In the genomic region with DNA sequence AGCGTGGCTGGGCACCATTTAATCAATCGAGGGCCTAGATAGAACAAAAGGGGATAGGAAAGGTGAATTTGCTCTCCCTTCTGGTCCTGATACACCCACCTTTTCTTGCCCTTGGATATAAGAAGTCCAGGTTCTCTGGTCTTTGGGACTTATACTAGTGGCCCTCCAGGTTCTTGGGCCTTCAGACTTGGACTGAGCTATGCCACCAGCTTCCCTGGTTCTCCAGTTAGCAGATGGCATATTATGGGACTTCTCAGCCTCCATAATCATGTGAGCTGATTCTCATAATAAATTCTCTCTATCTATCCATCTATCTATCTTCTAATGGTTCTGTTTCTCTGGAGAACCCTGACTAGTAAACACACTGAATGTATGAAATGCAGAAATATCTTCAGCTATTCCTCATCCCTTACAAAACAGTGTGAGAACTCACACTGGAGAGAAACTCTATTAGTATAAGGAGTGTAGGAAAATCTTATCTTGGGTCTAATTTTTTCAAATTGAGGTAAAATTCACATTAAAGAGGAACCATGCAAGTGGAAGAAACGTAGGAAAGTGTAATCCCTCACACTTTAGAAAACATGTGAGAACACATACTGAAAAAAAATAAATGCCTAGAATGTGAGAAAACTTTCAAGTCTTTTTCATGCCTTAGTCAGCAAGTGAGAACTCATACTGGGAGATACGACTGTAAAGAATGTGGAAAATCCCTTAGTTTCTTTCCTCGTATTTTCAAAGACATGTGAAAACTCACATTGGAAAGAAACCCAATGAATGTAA, we compare ENCODE assay signal across 2 cellular contexts.
TF ChIP-seq lines count a peak whose summit lies in the region.

No MANE protein-coding gene starts in this region.

TF ChIP-seq in A549, 52 proteins besides CTCF, POLR2A, EP300 and RAD21 (continued from another document):
- TF ChIP-seq, protein P1, sequence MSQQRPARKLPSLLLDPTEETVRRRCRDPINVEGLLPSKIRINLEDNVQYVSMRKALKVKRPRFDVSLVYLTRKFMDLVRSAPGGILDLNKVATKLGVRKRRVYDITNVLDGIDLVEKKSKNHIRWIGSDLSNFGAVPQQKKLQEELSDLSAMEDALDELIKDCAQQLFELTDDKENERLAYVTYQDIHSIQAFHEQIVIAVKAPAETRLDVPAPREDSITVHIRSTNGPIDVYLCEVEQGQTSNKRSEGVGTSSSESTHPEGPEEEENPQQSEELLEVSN (IDR thresholded peaks at IDR 0.05; ENCODE audit: borderline replicate concordance, low read depth): no peak
- TF ChIP-seq ZSCAN20 (CRISPR knock-in tag; IDR thresholded peaks at IDR 0.05) (no peak), JUN (IDR thresholded peaks at IDR 0.05) (no peak), GATA3 (IDR thresholded peaks at IDR 0.05; ENCODE audit: borderline replicate concordance) (peak; percentile 44; the same call in 1 of the 2 replicates)
- TF ChIP-seq, protein P2, sequence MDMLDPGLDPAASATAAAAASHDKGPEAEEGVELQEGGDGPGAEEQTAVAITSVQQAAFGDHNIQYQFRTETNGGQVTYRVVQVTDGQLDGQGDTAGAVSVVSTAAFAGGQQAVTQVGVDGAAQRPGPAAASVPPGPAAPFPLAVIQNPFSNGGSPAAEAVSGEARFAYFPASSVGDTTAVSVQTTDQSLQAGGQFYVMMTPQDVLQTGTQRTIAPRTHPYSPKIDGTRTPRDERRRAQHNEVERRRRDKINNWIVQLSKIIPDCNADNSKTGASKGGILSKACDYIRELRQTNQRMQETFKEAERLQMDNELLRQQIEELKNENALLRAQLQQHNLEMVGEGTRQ (IDR thresholded peaks at IDR 0.05): no peak

TF ChIP-seq in GM23338, 12 proteins besides CTCF, POLR2A, EP300 and RAD21 (continued from another document):
- TF ChIP-seq POLR2AphosphoS5 (IDR thresholded peaks at IDR 0.05; ENCODE audit: low read depth): no peak
- TF ChIP-seq NANOG (IDR thresholded peaks at IDR 0.05; ENCODE audit: borderline replicate concordance): no peak
- TF ChIP-seq ZNF331 (CRISPR knock-in tag; IDR thresholded peaks at IDR 0.05; ENCODE audit: low read depth): no peak
- TF ChIP-seq, protein P3, sequence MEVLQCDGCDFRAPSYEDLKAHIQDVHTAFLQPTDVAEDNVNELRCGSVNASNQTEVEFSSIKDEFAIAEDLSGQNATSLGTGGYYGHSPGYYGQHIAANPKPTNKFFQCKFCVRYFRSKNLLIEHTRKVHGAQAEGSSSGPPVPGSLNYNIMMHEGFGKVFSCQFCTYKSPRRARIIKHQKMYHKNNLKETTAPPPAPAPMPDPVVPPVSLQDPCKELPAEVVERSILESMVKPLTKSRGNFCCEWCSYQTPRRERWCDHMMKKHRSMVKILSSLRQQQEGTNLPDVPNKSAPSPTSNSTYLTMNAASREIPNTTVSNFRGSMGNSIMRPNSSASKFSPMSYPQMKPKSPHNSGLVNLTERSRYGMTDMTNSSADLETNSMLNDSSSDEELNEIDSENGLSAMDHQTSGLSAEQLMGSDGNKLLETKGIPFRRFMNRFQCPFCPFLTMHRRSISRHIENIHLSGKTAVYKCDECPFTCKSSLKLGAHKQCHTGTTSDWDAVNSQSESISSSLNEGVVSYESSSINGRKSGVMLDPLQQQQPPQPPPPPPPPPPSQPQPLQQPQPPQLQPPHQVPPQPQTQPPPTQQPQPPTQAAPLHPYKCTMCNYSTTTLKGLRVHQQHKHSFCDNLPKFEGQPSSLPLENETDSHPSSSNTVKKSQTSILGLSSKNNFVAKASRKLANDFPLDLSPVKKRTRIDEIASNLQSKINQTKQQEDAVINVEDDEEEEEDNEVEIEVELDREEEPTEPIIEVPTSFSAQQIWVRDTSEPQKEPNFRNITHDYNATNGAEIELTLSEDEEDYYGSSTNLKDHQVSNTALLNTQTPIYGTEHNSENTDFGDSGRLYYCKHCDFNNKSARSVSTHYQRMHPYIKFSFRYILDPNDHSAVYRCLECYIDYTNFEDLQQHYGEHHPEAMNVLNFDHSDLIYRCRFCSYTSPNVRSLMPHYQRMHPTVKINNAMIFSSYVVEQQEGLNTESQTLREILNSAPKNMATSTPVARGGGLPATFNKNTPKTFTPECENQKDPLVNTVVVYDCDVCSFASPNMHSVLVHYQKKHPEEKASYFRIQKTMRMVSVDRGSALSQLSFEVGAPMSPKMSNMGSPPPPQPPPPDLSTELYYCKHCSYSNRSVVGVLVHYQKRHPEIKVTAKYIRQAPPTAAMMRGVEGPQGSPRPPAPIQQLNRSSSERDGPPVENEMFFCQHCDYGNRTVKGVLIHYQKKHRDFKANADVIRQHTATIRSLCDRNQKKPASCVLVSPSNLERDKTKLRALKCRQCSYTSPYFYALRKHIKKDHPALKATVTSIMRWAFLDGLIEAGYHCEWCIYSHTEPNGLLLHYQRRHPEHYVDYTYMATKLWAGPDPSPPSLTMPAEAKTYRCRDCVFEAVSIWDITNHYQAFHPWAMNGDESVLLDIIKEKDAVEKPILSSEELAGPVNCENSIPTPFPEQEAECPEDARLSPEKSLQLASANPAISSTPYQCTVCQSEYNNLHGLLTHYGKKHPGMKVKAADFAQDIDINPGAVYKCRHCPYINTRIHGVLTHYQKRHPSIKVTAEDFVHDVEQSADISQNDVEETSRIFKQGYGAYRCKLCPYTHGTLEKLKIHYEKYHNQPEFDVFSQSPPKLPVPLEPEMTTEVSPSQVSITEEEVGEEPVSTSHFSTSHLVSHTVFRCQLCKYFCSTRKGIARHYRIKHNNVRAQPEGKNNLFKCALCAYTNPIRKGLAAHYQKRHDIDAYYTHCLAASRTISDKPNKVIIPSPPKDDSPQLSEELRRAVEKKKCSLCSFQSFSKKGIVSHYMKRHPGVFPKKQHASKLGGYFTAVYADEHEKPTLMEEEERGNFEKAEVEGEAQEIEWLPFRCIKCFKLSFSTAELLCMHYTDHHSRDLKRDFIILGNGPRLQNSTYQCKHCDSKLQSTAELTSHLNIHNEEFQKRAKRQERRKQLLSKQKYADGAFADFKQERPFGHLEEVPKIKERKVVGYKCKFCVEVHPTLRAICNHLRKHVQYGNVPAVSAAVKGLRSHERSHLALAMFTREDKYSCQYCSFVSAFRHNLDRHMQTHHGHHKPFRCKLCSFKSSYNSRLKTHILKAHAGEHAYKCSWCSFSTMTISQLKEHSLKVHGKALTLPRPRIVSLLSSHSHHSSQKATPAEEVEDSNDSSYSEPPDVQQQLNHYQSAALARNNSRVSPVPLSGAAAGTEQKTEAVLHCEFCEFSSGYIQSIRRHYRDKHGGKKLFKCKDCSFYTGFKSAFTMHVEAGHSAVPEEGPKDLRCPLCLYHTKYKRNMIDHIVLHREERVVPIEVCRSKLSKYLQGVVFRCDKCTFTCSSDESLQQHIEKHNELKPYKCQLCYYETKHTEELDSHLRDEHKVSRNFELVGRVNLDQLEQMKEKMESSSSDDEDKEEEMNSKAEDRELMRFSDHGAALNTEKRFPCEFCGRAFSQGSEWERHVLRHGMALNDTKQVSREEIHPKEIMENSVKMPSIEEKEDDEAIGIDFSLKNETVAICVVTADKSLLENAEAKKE (CRISPR knock-in tag; IDR thresholded peaks at IDR 0.05): no peak
- TF ChIP-seq CREB1 (CRISPR knock-in tag; IDR thresholded peaks at IDR 0.05; ENCODE audit: low read depth): no peak
- no peak for TF ChIP-seq JUNB (IDR thresholded peaks at IDR 0.05; ENCODE audit: unreplicated experiment)
- TF ChIP-seq, protein P4, sequence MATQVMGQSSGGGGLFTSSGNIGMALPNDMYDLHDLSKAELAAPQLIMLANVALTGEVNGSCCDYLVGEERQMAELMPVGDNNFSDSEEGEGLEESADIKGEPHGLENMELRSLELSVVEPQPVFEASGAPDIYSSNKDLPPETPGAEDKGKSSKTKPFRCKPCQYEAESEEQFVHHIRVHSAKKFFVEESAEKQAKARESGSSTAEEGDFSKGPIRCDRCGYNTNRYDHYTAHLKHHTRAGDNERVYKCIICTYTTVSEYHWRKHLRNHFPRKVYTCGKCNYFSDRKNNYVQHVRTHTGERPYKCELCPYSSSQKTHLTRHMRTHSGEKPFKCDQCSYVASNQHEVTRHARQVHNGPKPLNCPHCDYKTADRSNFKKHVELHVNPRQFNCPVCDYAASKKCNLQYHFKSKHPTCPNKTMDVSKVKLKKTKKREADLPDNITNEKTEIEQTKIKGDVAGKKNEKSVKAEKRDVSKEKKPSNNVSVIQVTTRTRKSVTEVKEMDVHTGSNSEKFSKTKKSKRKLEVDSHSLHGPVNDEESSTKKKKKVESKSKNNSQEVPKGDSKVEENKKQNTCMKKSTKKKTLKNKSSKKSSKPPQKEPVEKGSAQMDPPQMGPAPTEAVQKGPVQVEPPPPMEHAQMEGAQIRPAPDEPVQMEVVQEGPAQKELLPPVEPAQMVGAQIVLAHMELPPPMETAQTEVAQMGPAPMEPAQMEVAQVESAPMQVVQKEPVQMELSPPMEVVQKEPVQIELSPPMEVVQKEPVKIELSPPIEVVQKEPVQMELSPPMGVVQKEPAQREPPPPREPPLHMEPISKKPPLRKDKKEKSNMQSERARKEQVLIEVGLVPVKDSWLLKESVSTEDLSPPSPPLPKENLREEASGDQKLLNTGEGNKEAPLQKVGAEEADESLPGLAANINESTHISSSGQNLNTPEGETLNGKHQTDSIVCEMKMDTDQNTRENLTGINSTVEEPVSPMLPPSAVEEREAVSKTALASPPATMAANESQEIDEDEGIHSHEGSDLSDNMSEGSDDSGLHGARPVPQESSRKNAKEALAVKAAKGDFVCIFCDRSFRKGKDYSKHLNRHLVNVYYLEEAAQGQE (IDR thresholded peaks at IDR 0.05; ENCODE audit: unreplicated experiment): no peak
- TF ChIP-seq ZNF114 (CRISPR knock-in tag; IDR thresholded peaks at IDR 0.05): no peak
- no peak for TF ChIP-seq EZH2 (IDR thresholded peaks at IDR 0.05; ENCODE audit: low read depth, unreplicated experiment)
- no peak for TF ChIP-seq STAT1 (IDR thresholded peaks at IDR 0.05; ENCODE audit: unreplicated experiment)
